ENCODE assay signal across 27 cellular contexts in the genomic region with DNA sequence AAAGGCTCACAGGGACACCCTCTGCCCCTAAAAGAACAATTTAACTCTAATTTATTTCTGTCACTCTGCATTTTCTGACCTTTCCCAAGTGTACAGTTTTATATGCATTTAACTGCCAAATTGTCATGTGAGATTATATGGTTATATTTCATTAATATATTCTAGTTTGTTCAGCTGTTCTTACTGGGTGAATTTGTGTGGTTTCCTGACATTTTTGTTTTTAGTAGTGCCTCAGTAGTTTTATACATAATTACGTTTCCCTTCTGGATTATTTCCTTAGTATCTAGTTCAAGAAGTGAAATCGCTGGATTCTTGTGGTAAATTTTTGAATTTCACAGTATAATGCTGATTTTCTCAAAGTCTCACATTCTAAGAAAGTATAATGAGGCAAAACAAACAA. TPM values are rescaled to one million over a fixed set of nuclear protein-coding genes. Genes with fewer than 3 reads are reported as not detected.
"Had no signal": no experiment of that assay in that cellular context is flagged by ENCODE, and none has a peak within 500 bp of the region (broad histone marks: within the 10 kb centered on the region; RNA-seq: fewer than 3 reads in every experiment).

No MANE protein-coding gene starts in this region.

- H3K4me3 ChIP-seq: adrenal gland, ascending aorta, colonic mucosa, dorsolateral prefrontal cortex, mucosa of descending colon, sigmoid colon, spleen, upper lobe of left lung had no signal

- H3K36me3 Mint-ChIP-seq: activated naive CD8-positive, alpha-beta T cell; memory B cell; naive B cell; T-cell had no signal

- H3K36me3 ChIP-seq: adrenal gland, ascending aorta, colonic mucosa, sigmoid colon, spleen, upper lobe of left lung, WERI-Rb-1 had no signal

- H3K9me3 ChIP-seq: adrenal gland, ascending aorta, colonic mucosa, mucosa of descending colon, sigmoid colon, spleen, upper lobe of left lung had no signal

- H3K27me3 Mint-ChIP-seq: progenitor cell of endocrine pancreas had no signal

- H3K4me1 ChIP-seq: colonic mucosa had no signal

- H3K4me3 Mint-ChIP-seq: activated CD8-positive, alpha-beta T cell treated with anti-CD3 and anti-CD28 coated beads, Interleukin-2, amount 10 ng/mL, durations not matched to agents 7 days and 5 days; activated naive CD8-positive, alpha-beta T cell; activated T-helper 1 cell treated with anti-CD3 and anti-CD28 coated beads, Interleukin-12 subunit alpha, Interleukin-12 subunit beta, Interleukin-2, Interleukin-4 antibody, amounts not matched to agents 30 ng/mL and 10 ng/mL and 1 ng/mL, durations not matched to agents 14 hours and 24 hours and 36 hours; central memory CD8-positive, alpha-beta T cell; effector memory CD8-positive, alpha-beta T cell; memory B cell; naive B cell; neural crest cell; T-cell; T-helper 2 cell treated with Interferon-gamma antibody and Interleukin-4, amounts not matched to agents 5 μg/mL and 100 μg/mL, for 36 hours had no signal

- H3K9me3 Mint-ChIP-seq: activated T-helper 1 cell treated with anti-CD3 and anti-CD28 coated beads, Interleukin-12 subunit alpha, Interleukin-12 subunit beta, Interleukin-2, Interleukin-4 antibody, amounts not matched to agents 30 ng/mL and 10 ng/mL and 1 ng/mL, durations not matched to agents 14 hours and 24 hours and 36 hours; central memory CD8-positive, alpha-beta T cell; effector memory CD8-positive, alpha-beta T cell; neural crest cell; T-helper 2 cell treated with Interferon-gamma antibody and Interleukin-4, amounts not matched to agents 5 μg/mL and 100 μg/mL, for 36 hours had no signal

- H3K4me1 Mint-ChIP-seq: central memory CD8-positive, alpha-beta T cell; memory B cell; naive B cell had no signal

- ATAC-seq: activated CD8-positive, alpha-beta T cell treated with anti-CD3 and anti-CD28 coated beads, Interleukin-2, amount 10 ng/mL, durations not matched to agents 7 days and 5 days; effector memory CD8-positive, alpha-beta T cell; left colon; mucosa of descending colon; T-cell had no signal

- H3K27me3 ChIP-seq: adrenal gland, ascending aorta, colonic mucosa, sigmoid colon, upper lobe of left lung had no signal

- H3K27ac Mint-ChIP-seq: activated CD8-positive, alpha-beta T cell treated with anti-CD3 and anti-CD28 coated beads, Interleukin-2, amount 10 ng/mL, durations not matched to agents 7 days and 5 days; activated naive CD8-positive, alpha-beta T cell; activated T-helper 1 cell treated with anti-CD3 and anti-CD28 coated beads, Interleukin-12 subunit alpha, Interleukin-12 subunit beta, Interleukin-2, Interleukin-4 antibody, amounts not matched to agents 30 ng/mL and 10 ng/mL and 1 ng/mL, durations not matched to agents 14 hours and 24 hours and 36 hours; effector memory CD8-positive, alpha-beta T cell; memory B cell; progenitor cell of endocrine pancreas; T-cell; T-helper 2 cell treated with Interferon-gamma antibody and Interleukin-4, amounts not matched to agents 5 μg/mL and 100 μg/mL, for 36 hours had no signal

- DNase-seq: activated CD4-positive, alpha-beta T cell treated with anti-CD3 and anti-CD28 coated beads, Interleukin-2, amount 50 U/mL, for 1 hour; activated CD4-positive, CD25-positive, alpha-beta regulatory T cell treated with anti-CD3 and anti-CD28 coated beads, Interleukin-2, amount 50 U/mL, for 72 hours; activated CD8-positive, alpha-beta T cell treated with anti-CD3 and anti-CD28 coated beads, Interleukin-2, amount 10 ng/mL, durations not matched to agents 7 days and 5 days; colonic mucosa; dorsolateral prefrontal cortex; effector memory CD8-positive, alpha-beta T cell; left colon; mucosa of descending colon; naive B cell; occipital lobe; retina; sigmoid colon; spleen; stimulated activated CD4-positive, alpha-beta T cell treated with anti-CD3 and anti-CD28 coated beads, Interleukin-4, amount 100 ng/mL, for 1 hour; stimulated activated naive CD4-positive, alpha-beta T cell treated with Interleukin-2 at 50 U/mL for 16 hours; T-cell; upper lobe of left lung; WERI-Rb-1 had no signal

- H3K27ac ChIP-seq: adrenal gland, colonic mucosa, spleen, WERI-Rb-1 had no signal

RNA-seq across cellular contexts. Expression of gene EGFR, which starts 41.3 kb away (rescaled TPM):
- total RNA-seq: activated CD8-positive, alpha-beta T cell treated with anti-CD3 and anti-CD28 coated beads, Interleukin-2, amount 10 ng/mL, durations not matched to agents 7 days and 5 days had no signal
